ENCODE assay signal across 29 cellular contexts in the genomic region with DNA sequence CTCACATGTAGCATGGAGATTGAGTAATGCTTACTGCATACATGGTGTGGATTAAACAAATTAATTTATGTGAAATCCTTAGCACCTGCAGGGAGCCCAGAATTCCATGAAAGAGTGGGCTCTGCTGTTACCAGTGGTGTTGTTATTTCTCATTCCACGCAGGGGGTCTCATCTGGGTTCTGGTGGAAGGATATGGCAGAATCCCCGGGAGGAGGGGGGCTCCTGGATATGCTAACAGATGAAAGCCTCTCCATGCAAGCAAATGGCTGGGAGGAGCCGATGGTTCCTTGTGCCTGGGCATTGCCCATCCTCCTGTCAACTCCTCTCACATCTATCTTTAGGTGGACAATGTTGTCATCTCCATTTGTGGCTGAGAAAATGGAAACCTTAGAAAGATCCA. TPM values are rescaled to one million over a fixed set of nuclear protein-coding genes. Genes with fewer than 3 reads are reported as not detected.
DNase-seq lines count a peak whose midpoint lies in the region; TF ChIP-seq lines count a peak whose summit lies in the region.
"Had no signal": no experiment of that assay in that cellular context is flagged by ENCODE, and none has a peak within 500 bp of the region (broad histone marks: within the 10 kb centered on the region; RNA-seq: fewer than 3 reads in every experiment).

No MANE protein-coding gene starts in this region.

- no peak overlapping the region for H3K27ac ChIP-seq in mesenchymal stem cell (ENCODE audit: low read length, poor library complexity, severe bottlenecking)
- H3K27ac ChIP-seq: 22Rv1; A549; BLaER1; BLaER1 treated with 17β-estradiol and CSF1 and Interleukin-3, amounts not matched to agents 10 nM and 100 nM; C4-2B had no signal

- peaks cover 35% of the 10 kb centered on the region for H3K27me3 Mint-ChIP-seq in nephron (ENCODE audit: low read depth)
- H3K27me3 Mint-ChIP-seq: CD4-positive, CD25-positive, alpha-beta regulatory T cell had no signal

- H3K4me1 Mint-ChIP-seq in nephron: peaks cover 23% of the 10 kb centered on the region
- H3K4me1 Mint-ChIP-seq: B cell; CD14-positive monocyte; CD4-positive, alpha-beta memory T cell; CD4-positive, CD25-positive, alpha-beta regulatory T cell; CD8-positive, alpha-beta memory T cell had no signal

- peak overlapping the region in 2 of 3 experiments; percentile 86 to 93 for H3K27ac Mint-ChIP-seq in nephron
- H3K27ac Mint-ChIP-seq: B cell; CD4-positive, alpha-beta memory T cell; CD4-positive, alpha-beta T cell; CD4-positive, CD25-positive, alpha-beta regulatory T cell; CD8-positive, alpha-beta memory T cell; CD8-positive, alpha-beta T cell had no signal

- no peaks in the 10 kb centered on the region for H3K9me3 ChIP-seq in mesenchymal stem cell (ENCODE audit: control insufficient read depth, low read length)
- H3K9me3 ChIP-seq: BE2C, Caco-2 had no signal

- H3K9me3 Mint-ChIP-seq in nephron: no peaks in the 10 kb centered on the region
- H3K9me3 Mint-ChIP-seq: CD4-positive, alpha-beta T cell; CD4-positive, CD25-positive, alpha-beta regulatory T cell; CD8-positive, alpha-beta memory T cell; CD8-positive, alpha-beta T cell had no signal

- H3K23ac ChIP-seq in mesenchymal stem cell (ENCODE audit: low read length in 2 of 2): no peak overlapping the region

- H2BK15ac ChIP-seq in mesenchymal stem cell (ENCODE audit: low read depth, poor library complexity, severe bottlenecking): no peak overlapping the region

- no peak overlapping the region for H3K4me2 ChIP-seq in mesenchymal stem cell (ENCODE audit: low read length, poor library complexity, severe bottlenecking)
- H3K4me2 ChIP-seq: A549; BLaER1; BLaER1 treated with 17β-estradiol and CSF1 and Interleukin-3, amounts not matched to agents 10 nM and 100 nM had no signal

- H2AFZ ChIP-seq in mesenchymal stem cell (ENCODE audit: low read depth, low read length): no peak overlapping the region

- H3K36me3 ChIP-seq in mesenchymal stem cell (ENCODE audit: control insufficient read depth in 1 of 2, insufficient read depth in 2 of 2, low read depth in 1 of 2, low read length in 2 of 2): no peaks in the 10 kb centered on the region
- H3K36me3 ChIP-seq: BE2C; BLaER1; BLaER1 treated with 17β-estradiol and CSF1 and Interleukin-3, amounts not matched to agents 10 nM and 100 nM had no signal

- 52% methylated on average over 2 of the region's 3 CpGs for WGBS in mesenchymal stem cell

- no peak overlapping the region for H4K91ac ChIP-seq in mesenchymal stem cell (ENCODE audit: low read length)

- no peak overlapping the region for H3K4ac ChIP-seq in mesenchymal stem cell (ENCODE audit: low read depth in 1 of 2, low read length in 2 of 2)

- no peaks in the 10 kb centered on the region for H3K4me1 ChIP-seq in mesenchymal stem cell (ENCODE audit: control insufficient read depth, insufficient read depth, low read depth, low read length)
- H3K4me1 ChIP-seq: A549; BE2C; BLaER1; BLaER1 treated with 17β-estradiol and CSF1 and Interleukin-3, amounts not matched to agents 10 nM and 100 nM; Caco-2 had no signal

- H4K8ac ChIP-seq in mesenchymal stem cell (ENCODE audit: low read length): no peak overlapping the region

- H3K18ac ChIP-seq in mesenchymal stem cell (ENCODE audit: low read depth in 1 of 2, low read length in 2 of 2): no peak overlapping the region

- no peaks in the 10 kb centered on the region for H3K79me1 ChIP-seq in mesenchymal stem cell (replicated peaks; ENCODE audit: low read length, poor library complexity, severe bottlenecking)

- no peak for DNase-seq in mesenchymal stem cell
- DNase-seq: 8988T; ACHN; AML-193; BE2C; C1 segment of cervical spinal cord; Caco-2; Calu3; CD4-positive, alpha-beta memory T cell; CD4-positive, alpha-beta T cell; CD4-positive, CD25-positive, alpha-beta regulatory T cell; CD8-positive, alpha-beta memory T cell; CD8-positive, alpha-beta T cell; COR-L47; DMS 273 treated with DMSO at 0.1 percent for 48 hours; DMS153; DMS53; DMS79; DMS79 treated with DMSO at 0.1 percent for 48 hours; DND-41; EL had no signal

- no peak overlapping the region for H3K9ac ChIP-seq in mesenchymal stem cell (ENCODE audit: low read length)
- H3K9ac ChIP-seq: BLaER1; BLaER1 treated with 17β-estradiol and CSF1 and Interleukin-3, amounts not matched to agents 10 nM and 100 nM had no signal

- H2BK120ac ChIP-seq in mesenchymal stem cell (ENCODE audit: low read depth, low read length): no peak overlapping the region

- TF ChIP-seq CTCF in nephron (IDR thresholded peaks at IDR 0.05; ENCODE audit: unreplicated experiment in 3 of 3): no peak

- no peak overlapping the region for H2BK12ac ChIP-seq in mesenchymal stem cell (ENCODE audit: low read length in 2 of 2)

- H3K36me3 Mint-ChIP-seq in nephron (ENCODE audit: low read depth): no peaks in the 10 kb centered on the region
- H3K36me3 Mint-ChIP-seq: CD14-positive monocyte; CD4-positive, alpha-beta memory T cell; CD4-positive, CD25-positive, alpha-beta regulatory T cell; CD8-positive, alpha-beta memory T cell; CD8-positive, alpha-beta T cell had no signal

- peaks cover 9 to 15% of the 10 kb centered on the region in 2 experiments for H3K27me3 ChIP-seq in mesenchymal stem cell (ENCODE audit: control insufficient read depth in 1 of 2, insufficient read depth in 1 of 2, low read length in 2 of 2)
- H3K27me3 ChIP-seq: BLaER1; BLaER1 treated with 17β-estradiol and CSF1 and Interleukin-3, amounts not matched to agents 10 nM and 100 nM had no signal

- no peak overlapping the region for H3K4me3 ChIP-seq in mesenchymal stem cell (ENCODE audit: insufficient read depth in 1 of 2, low read depth in 1 of 2, low read length in 2 of 2)
- H3K4me3 ChIP-seq: A549; BLaER1; BLaER1 treated with 17β-estradiol and CSF1 and Interleukin-3, amounts not matched to agents 10 nM and 100 nM had no signal

- no peak overlapping the region for H2BK5ac ChIP-seq in mesenchymal stem cell (ENCODE audit: low read depth, low read length, poor library complexity, severe bottlenecking)

- no peak overlapping the region for H3K14ac ChIP-seq in mesenchymal stem cell (ENCODE audit: low read length in 2 of 2)

- H3K4me3 Mint-ChIP-seq in nephron: no peak overlapping the region
- H3K4me3 Mint-ChIP-seq: B cell; CD14-positive monocyte; CD4-positive, alpha-beta memory T cell; CD4-positive, alpha-beta T cell; CD4-positive, CD25-positive, alpha-beta regulatory T cell; CD8-positive, alpha-beta memory T cell; CD8-positive, alpha-beta T cell had no signal

- H2AK5ac ChIP-seq in mesenchymal stem cell (ENCODE audit: low read length, severe bottlenecking): no peak overlapping the region

RNA-seq across cellular contexts. Expression of a gene that starts 53.8 kb away (rescaled TPM):
- 11.1 TPM for polyA plus RNA-seq in mesenchymal stem cell (2013, experiment 1 of 2)
- 11.7 TPM for polyA plus RNA-seq in mesenchymal stem cell (2013, experiment 2 of 2)
- polyA plus RNA-seq: CD4-positive, alpha-beta memory T cell; CD4-positive, CD25-positive, alpha-beta regulatory T cell; CD8-positive, alpha-beta memory T cell had no signal
